In genomic region chr5:32506809-32507208, GRCh38 we compare ENCODE assay signal across 1 cellular context.
A peak's percentile ranks its signal among the peaks of the same experiment; 100 is the strongest.
TF ChIP-seq lines count a peak whose summit lies in the region.

No MANE protein-coding gene starts in this region.

TF ChIP-seq in IMR-90, 13 proteins besides CTCF, POLR2A, EP300 and RAD21 (continued from another document):
- TF ChIP-seq, protein P1, sequence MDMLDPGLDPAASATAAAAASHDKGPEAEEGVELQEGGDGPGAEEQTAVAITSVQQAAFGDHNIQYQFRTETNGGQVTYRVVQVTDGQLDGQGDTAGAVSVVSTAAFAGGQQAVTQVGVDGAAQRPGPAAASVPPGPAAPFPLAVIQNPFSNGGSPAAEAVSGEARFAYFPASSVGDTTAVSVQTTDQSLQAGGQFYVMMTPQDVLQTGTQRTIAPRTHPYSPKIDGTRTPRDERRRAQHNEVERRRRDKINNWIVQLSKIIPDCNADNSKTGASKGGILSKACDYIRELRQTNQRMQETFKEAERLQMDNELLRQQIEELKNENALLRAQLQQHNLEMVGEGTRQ (IDR thresholded peaks at IDR 0.05; ENCODE audit: low read depth, low read length) = no peak
- no peak for TF ChIP-seq CHD1 (IDR thresholded peaks at IDR 0.05; ENCODE audit: low read depth, low read length)
- peak; percentile 30; the same call in 1 of the 2 replicates for TF ChIP-seq FOS (IDR thresholded peaks at IDR 0.05; ENCODE audit: low read depth, low read length)
- no peak for TF ChIP-seq CEBPB (IDR thresholded peaks at IDR 0.05; ENCODE audit: low read depth, low read length)
- no peak for TF ChIP-seq BHLHE40 (IDR thresholded peaks at IDR 0.05; ENCODE audit: low read depth, low read length)
- TF ChIP-seq MAFK (IDR thresholded peaks at IDR 0.05; ENCODE audit: low read depth, low read length) = no peak
